In the genomic region with DNA sequence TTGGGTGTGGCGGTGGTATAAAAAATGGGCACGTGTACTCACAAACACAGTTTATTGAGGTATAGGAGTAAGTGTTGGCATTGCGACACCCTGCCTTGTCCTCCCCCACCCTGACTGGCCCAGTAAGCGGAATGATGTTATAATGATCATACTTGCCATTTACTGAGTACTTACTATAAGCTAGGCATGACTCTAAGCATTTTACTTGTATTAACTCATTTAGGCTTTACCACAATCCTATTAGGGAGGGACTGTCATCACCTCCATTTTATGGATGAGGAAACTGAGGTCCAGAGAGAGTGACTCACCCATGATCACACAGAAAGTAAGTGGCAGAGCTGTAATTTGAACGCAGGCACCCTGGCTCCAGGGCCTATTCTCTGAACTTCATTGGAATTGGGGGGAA, we compare ENCODE assay signal across 1 cellular context.
TF ChIP-seq lines count a peak whose summit lies in the region.

No MANE protein-coding gene starts in this region.

TF ChIP-seq in K562, 482 proteins besides CTCF, POLR2A, EP300 and RAD21:
- TF ChIP-seq WHSC1 (IDR thresholded peaks at IDR 0.05; ENCODE audit: low read length): no peak
- TF ChIP-seq DACH1 (IDR thresholded peaks at IDR 0.05; ENCODE audit: partially characterized antibody): no peak
- TF ChIP-seq ZFP36 (IDR thresholded peaks at IDR 0.05; ENCODE audit: low read depth, low read length, partially characterized antibody): no peak
- peak; percentile 79 for TF ChIP-seq CEBPB (tag; IDR thresholded peaks at IDR 0.05)
- TF ChIP-seq TARDBP (IDR thresholded peaks at IDR 0.05): no peak
- no peak for TF ChIP-seq FOSL1 (tag; conservative IDR thresholded peaks at IDR 0.05)
- no peak for TF ChIP-seq ZBTB1 (CRISPR knock-in tag; IDR thresholded peaks at IDR 0.05; ENCODE audit: borderline replicate concordance, low read depth)
- TF ChIP-seq CEBPG (CRISPR knock-in tag; IDR thresholded peaks at IDR 0.05): 0 out of 2 replicates have a peak, but pooled peaks have one; percentile 39
- TF ChIP-seq CEBPG (tag; conservative IDR thresholded peaks at IDR 0.05 in 1 of 2, IDR thresholded peaks at IDR 0.05 in 1 of 2): peak; percentile 45 to 54; a peak in 3 of 4 replicates
- TF ChIP-seq, protein P1, sequence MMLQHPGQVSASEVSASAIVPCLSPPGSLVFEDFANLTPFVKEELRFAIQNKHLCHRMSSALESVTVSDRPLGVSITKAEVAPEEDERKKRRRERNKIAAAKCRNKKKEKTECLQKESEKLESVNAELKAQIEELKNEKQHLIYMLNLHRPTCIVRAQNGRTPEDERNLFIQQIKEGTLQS (IDR thresholded peaks at IDR 0.05): peak; percentile 36; the same call in 1 of the 2 replicates
- TF ChIP-seq, protein P1 (CRISPR knock-in tag; conservative IDR thresholded peaks at IDR 0.05): no peak
- no peak for TF ChIP-seq KLF16 (IDR thresholded peaks at IDR 0.05)
- peak; percentile 64 for TF ChIP-seq RBM25 (IDR thresholded peaks at IDR 0.05; ENCODE audit: low read depth, low read length, severe bottlenecking)
